Comparison of ENCODE assay signal across 1 cellular context in genomic region chr4:40200881-40201797, GRCh38.
TF ChIP-seq lines count a peak whose summit lies in the region.

No MANE protein-coding gene starts in this region.

TF ChIP-seq in K562, 482 proteins besides CTCF, POLR2A, EP300 and RAD21 (continued from another document and continues in another):
- no peak for TF ChIP-seq ZNF280B (CRISPR knock-in tag; IDR thresholded peaks at IDR 0.05)
- TF ChIP-seq ATF1 (CRISPR knock-in tag; IDR thresholded peaks at IDR 0.05) = no peak
- TF ChIP-seq ATF1 (tag; IDR thresholded peaks at IDR 0.05) = peak; percentile 88
- TF ChIP-seq SREBF2 (CRISPR knock-in tag; IDR thresholded peaks at IDR 0.05) = no peak
- peak; percentile 66 to 81 for TF ChIP-seq KDM1A (IDR thresholded peaks at IDR 0.05)
- TF ChIP-seq GABPA (tag; conservative IDR thresholded peaks at IDR 0.05; ENCODE audit: low read depth) = no peak
- TF ChIP-seq AFF1 (IDR thresholded peaks at IDR 0.05; ENCODE audit: low read depth in 1 of 2, partially characterized antibody in 2 of 2) = no peak
- TF ChIP-seq MCM3 (IDR thresholded peaks at IDR 0.05) = no peak
- no peak for TF ChIP-seq PTTG1 (tag; IDR thresholded peaks at IDR 0.05; ENCODE audit: low read depth)
- TF ChIP-seq NR1H2 (CRISPR knock-in tag; IDR thresholded peaks at IDR 0.05) = 0 out of 2 replicates have a peak, but pooled peaks have one; percentile 29
- no peak for TF ChIP-seq MTA1 (IDR thresholded peaks at IDR 0.05; ENCODE audit: borderline replicate concordance)
- TF ChIP-seq ZNF699 (CRISPR knock-in tag; IDR thresholded peaks at IDR 0.05; ENCODE audit: insufficient replicate concordance) = no peak
- TF ChIP-seq STAG1 (CRISPR knock-in tag; IDR thresholded peaks at IDR 0.05; ENCODE audit: borderline replicate concordance) = no peak
- peak; percentile 74 for TF ChIP-seq ARID3A (IDR thresholded peaks at IDR 0.05; ENCODE audit: borderline replicate concordance, low read depth, low read length)
- no peak for TF ChIP-seq SNRNP70 (optimal IDR thresholded peaks at IDR 0.05; ENCODE audit: low read depth, low read length)
- no peak for TF ChIP-seq ZC3H11A (IDR thresholded peaks at IDR 0.05; ENCODE audit: low read depth, low read length)
- TF ChIP-seq RUNX1 (IDR thresholded peaks at IDR 0.05; ENCODE audit: low read depth) = no peak
- no peak for TF ChIP-seq ZNF384 (IDR thresholded peaks at IDR 0.05; ENCODE audit: low read depth, low read length)
- TF ChIP-seq REST (CRISPR knock-in tag; IDR thresholded peaks at IDR 0.05; ENCODE audit: low read depth) = no peak
- TF ChIP-seq ZNF354B (CRISPR knock-in tag; IDR thresholded peaks at IDR 0.05) = no peak
- TF ChIP-seq DMBX1 (CRISPR knock-in tag; IDR thresholded peaks at IDR 0.05; ENCODE audit: borderline replicate concordance) = no peak
- no peak for TF ChIP-seq NKRF (IDR thresholded peaks at IDR 0.05; ENCODE audit: borderline replicate concordance)
- no peak for TF ChIP-seq U2AF1 (optimal IDR thresholded peaks at IDR 0.05; ENCODE audit: low read depth, low read length)
- TF ChIP-seq WHSC1 (IDR thresholded peaks at IDR 0.05; ENCODE audit: low read length) = no peak
- peak; percentile 35 to 38; a peak in 3 of 4 replicates for TF ChIP-seq MNT (conservative IDR thresholded peaks at IDR 0.05)
- no peak for TF ChIP-seq ZNF407 (IDR thresholded peaks at IDR 0.05; ENCODE audit: low read depth)
- TF ChIP-seq MTA3 (IDR thresholded peaks at IDR 0.05; ENCODE audit: borderline replicate concordance) = peak; percentile 48; the same call in 1 of the 2 replicates
- TF ChIP-seq GATAD2A (IDR thresholded peaks at IDR 0.05) = no peak
- no peak for TF ChIP-seq MED1 (CRISPR knock-in tag; IDR thresholded peaks at IDR 0.05; ENCODE audit: borderline replicate concordance)
- TF ChIP-seq ZBTB43 (CRISPR knock-in tag; IDR thresholded peaks at IDR 0.05) = no peak
- TF ChIP-seq ESRRA (IDR thresholded peaks at IDR 0.05; ENCODE audit: borderline replicate concordance, low read depth) = peak; percentile 67; the same call in 1 of the 2 replicates
- TF ChIP-seq ZSCAN29 (IDR thresholded peaks at IDR 0.05) = no peak
- TF ChIP-seq ZNF263 (CRISPR knock-in tag; IDR thresholded peaks at IDR 0.05; ENCODE audit: borderline replicate concordance) = no peak
- TF ChIP-seq CBX2 (IDR thresholded peaks at IDR 0.05; ENCODE audit: insufficient read depth, low read length, poor library complexity, severe bottlenecking) = no peak
